Comparison of ENCODE assay signal across 1 cellular context in the genomic region with DNA sequence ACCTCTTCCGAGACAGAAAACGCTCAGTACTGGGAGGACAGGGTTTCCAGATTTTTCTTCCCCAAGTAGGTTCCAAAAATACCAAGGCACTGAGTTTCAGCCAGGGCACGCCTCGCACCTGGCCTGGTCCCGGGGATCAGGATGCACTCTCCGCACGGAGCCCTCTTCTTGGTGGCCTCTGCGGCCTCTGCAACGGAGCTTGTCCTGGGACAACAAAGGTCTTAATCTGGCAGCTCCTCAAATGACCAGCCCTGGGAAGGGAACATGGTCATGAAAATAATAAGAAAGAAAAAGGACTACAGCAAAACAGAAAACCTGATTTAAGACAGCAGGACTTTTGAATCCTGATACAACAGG.
TF ChIP-seq lines count a peak whose summit lies in the region.

No MANE protein-coding gene starts in this region.

TF ChIP-seq in H1, 55 proteins besides CTCF, POLR2A, EP300 and RAD21:
- TF ChIP-seq NRF1 (IDR thresholded peaks at IDR 0.05; ENCODE audit: low read depth, low read length): no peak
- no peak for TF ChIP-seq SP4 (IDR thresholded peaks at IDR 0.05; ENCODE audit: low read length)
- TF ChIP-seq TCF12 (IDR thresholded peaks at IDR 0.05; ENCODE audit: low read depth, low read length): no peak
- TF ChIP-seq HDAC6 (IDR thresholded peaks at IDR 0.05; ENCODE audit: low read depth, low read length): no peak
- no peak for TF ChIP-seq RNF2 (IDR thresholded peaks at IDR 0.05; ENCODE audit: borderline replicate concordance, low read depth, low read length, missing control alignments, poor library complexity, severe bottlenecking)
- no peak for TF ChIP-seq BACH1 (IDR thresholded peaks at IDR 0.05; ENCODE audit: low read length)
- TF ChIP-seq GABPA (IDR thresholded peaks at IDR 0.05; ENCODE audit: borderline replicate concordance, insufficient read depth, low read length): no peak
- TF ChIP-seq TBP (IDR thresholded peaks at IDR 0.05; ENCODE audit: low read depth, low read length): no peak
